Comparison of ENCODE assay signal across 13 cellular contexts in genomic region chr2:232386740-232387450, GRCh38. TPM values are rescaled to one million over a fixed set of nuclear protein-coding genes. Genes with fewer than 3 reads are reported as not detected.
DNase-seq lines count a peak whose midpoint lies in the region; ATAC-seq and TF ChIP-seq lines count a peak whose summit lies in the region.
"Had no signal": no experiment of that assay in that cellular context is flagged by ENCODE, and none has a peak within 500 bp of the region (broad histone marks: within the 10 kb centered on the region; RNA-seq: fewer than 3 reads in every experiment).

No MANE protein-coding gene starts in this region.

- H3K4me1 Mint-ChIP-seq in Caco-2 (ENCODE audit: low read depth, unreplicated experiment) (peaks cover 20% of the 10 kb centered on the region), nephron progenitor cell (peaks cover 5% of the 10 kb centered on the region)

- H3K9me3 ChIP-seq in Caco-2: no peaks in the 10 kb centered on the region
- no peaks in the 10 kb centered on the region for H3K9me3 ChIP-seq in Panc1 (ENCODE audit: control insufficient read depth, insufficient read depth, low read depth, low read length)
- H3K9me3 ChIP-seq: neutrophil had no signal

- no peak overlapping the region; the same call in 1 of the 2 replicates for H3K4me3 ChIP-seq in Caco-2 (ENCODE audit: low read depth, low read length)
- no peak overlapping the region for H3K4me3 ChIP-seq in Panc1 (ENCODE audit: low read depth in 2 of 2, low read length in 2 of 2)

- POLR2A ChIA-PET in Caco-2 (lab: Charles Lee): no interaction called here
- POLR2A ChIA-PET in Panc1 (lab: Charles Lee): interaction anchor here (0.6 kb wide), 1 partner anchor 145 kb away, joined by 7 read pairs; no protein-coding TSS in a partner anchor

- ATAC-seq in Panc1: no peak
- no peak for ATAC-seq in HG03095 (IDR thresholded peaks at IDR 0.05; ENCODE audit: unreplicated experiment)
- ATAC-seq in GM21381 (IDR thresholded peaks at IDR 0.05; ENCODE audit: unreplicated experiment): no peak
- ATAC-seq: activated CD4-positive, alpha-beta T cell treated with anti-CD3 and anti-CD28 coated beads for 36 hours; activated T-cell treated with anti-CD3 and anti-CD28 coated beads, Interleukin-2, amount 50 U/mL, for 72 hours had no signal

- H3K9me3 Mint-ChIP-seq in Caco-2 (ENCODE audit: unreplicated experiment) (no peaks in the 10 kb centered on the region), nephron progenitor cell (peaks cover 19% of the 10 kb centered on the region)
- H3K9me3 Mint-ChIP-seq: activated T-cell treated with anti-CD3 and anti-CD28 coated beads, Interleukin-2, amount 50 U/mL, for 72 hours had no signal

- TF ChIP-seq CTCF in Caco-2 (IDR thresholded peaks at IDR 0.05; ENCODE audit: insufficient read depth in 1 of 2, low read depth in 1 of 2, low read length in 1 of 2, severe bottlenecking in 1 of 2, unreplicated experiment in 1 of 2) (no peak), Panc1 (IDR thresholded peaks at IDR 0.05) (no peak), nephron progenitor cell (IDR thresholded peaks at IDR 0.05) (no peak)

- H3K27ac ChIP-seq in Panc1 (ENCODE audit: low read length): peak overlapping the region; percentile 76
- H3K27ac ChIP-seq: neutrophil had no signal

- intact Hi-C loops in Caco-2 (cut with micrococcal nuclease; ENCODE audit: unreplicated experiment): loop anchor here (5.0 kb wide), 1 partner anchor 35 kb away; no protein-coding TSS in a partner anchor
- intact Hi-C loops in Panc1 (cut with micrococcal nuclease; ENCODE audit: unreplicated experiment): no loop called here

- peaks cover 16% of the 10 kb centered on the region for H3K4me1 ChIP-seq in Caco-2
- H3K4me1 ChIP-seq in Panc1 (ENCODE audit: control insufficient read depth, insufficient read depth, low read length): peaks cover 11% of the 10 kb centered on the region

- H3K36me3 ChIP-seq in Caco-2 (ENCODE audit: control insufficient read depth, insufficient read depth, low read length) (no peaks in the 10 kb centered on the region), Panc1 (ENCODE audit: control insufficient read depth, insufficient read depth, low read length) (no peaks in the 10 kb centered on the region)
- H3K36me3 ChIP-seq: neutrophil had no signal

- CTCF ChIA-PET in Caco-2 (lab: Charles Lee) (interaction anchor here (1.2 kb wide), 1 partner anchor 53 kb away, joined by 7 read pairs; no protein-coding TSS in a partner anchor), Panc1 (lab: Charles Lee) (no interaction called here)

- no TSS peak for BruUV-seq in Caco-2 (replicated peaks; lab: Mats Ljungman, UMichigan)
- no TSS peak for BruUV-seq in Panc1 (replicated peaks; lab: Mats Ljungman, UMichigan)

- in situ Hi-C loops in Panc1 (cut with HindIII; ENCODE audit: low pct_unique_long_range_greater_than_20kb, low sequenced_read_pairs) (no loop called here), G401 (cut with HindIII; ENCODE audit: low sequenced_read_pairs) (no loop called here)

- H3K27me3 Mint-ChIP-seq in Caco-2 (ENCODE audit: insufficient read depth, unreplicated experiment): no peaks in the 10 kb centered on the region
- H3K27me3 Mint-ChIP-seq in nephron progenitor cell (ENCODE audit: low read depth, poor library complexity): peaks cover 100% of the 10 kb centered on the region

- H3K27ac Mint-ChIP-seq in Caco-2 (ENCODE audit: unreplicated experiment): peak overlapping the region; percentile 89
- H3K27ac Mint-ChIP-seq in nephron progenitor cell: no peak overlapping the region
- H3K27ac Mint-ChIP-seq: activated CD4-positive, alpha-beta T cell treated with anti-CD3 and anti-CD28 coated beads for 36 hours; activated T-cell treated with anti-CD3 and anti-CD28 coated beads, Interleukin-2, amount 50 U/mL, for 72 hours had no signal

- H3K27me3 ChIP-seq in Caco-2 (replicated peaks; ENCODE audit: control insufficient read depth, insufficient read depth, low read length) (no peaks in the 10 kb centered on the region), Panc1 (ENCODE audit: control insufficient read depth, insufficient read depth, low read length) (no peaks in the 10 kb centered on the region)

- H3K36me3 Mint-ChIP-seq in Caco-2 (ENCODE audit: insufficient read depth, unreplicated experiment): peaks cover 11% of the 10 kb centered on the region
- no peaks in the 10 kb centered on the region for H3K36me3 Mint-ChIP-seq in nephron progenitor cell (ENCODE audit: low read depth)

- H3K4me3 Mint-ChIP-seq in Caco-2 (ENCODE audit: unreplicated experiment) (peak overlapping the region; percentile 72), nephron progenitor cell (peak overlapping the region; percentile 71)
- H3K4me3 Mint-ChIP-seq: activated CD4-positive, alpha-beta T cell treated with anti-CD3 and anti-CD28 coated beads for 36 hours; activated T-cell treated with anti-CD3 and anti-CD28 coated beads, Interleukin-2, amount 50 U/mL, for 72 hours had no signal

- DNase-seq in Caco-2 (peak in 1 of 2 experiments; percentile 19), Panc1 (ENCODE audit: low read depth, low spot score) (no peak), foreskin melanocyte (peak; percentile 20), nephron progenitor cell (peak; percentile 61), G401 (ENCODE audit: low spot score) (no peak), middle frontal gyrus (ENCODE audit: extremely low spot score, low spot score) (no peak)
- DNase-seq: activated CD4-positive, alpha-beta T cell treated with anti-CD3 and anti-CD28 coated beads for 36 hours; activated T-cell treated with anti-CD3 and anti-CD28 coated beads, Interleukin-2, amount 50 U/mL, for 72 hours; AML-193; NCI-H1417 treated with DMSO at 0.1 percent for 48 hours had no signal

RNA-seq across cellular contexts. Expression of gene ALPP, which starts 8.3 kb away (rescaled TPM):
- total RNA-seq in Caco-2 (2022) (4.9 and 5.8 TPM in 2 replicates), Panc1 (2021; ENCODE audit: unreplicated experiment) (7.3 TPM)
- 13.0 TPM for polyA plus RNA-seq in Panc1 (2012; ENCODE audit: insufficient read length)
- 6.2 and 9.0 TPM in 2 replicates for total RNA-seq in G401 (2014; rRNA removed; shearing (Covaris generic))
- total RNA-seq: activated CD4-positive, alpha-beta T cell treated with anti-CD3 and anti-CD28 coated beads for 36 hours; activated T-cell treated with anti-CD3 and anti-CD28 coated beads, Interleukin-2, amount 50 U/mL, for 72 hours had no signal

RNA-seq across cellular contexts. Expression of gene ALPG, which starts 19.7 kb away (rescaled TPM):
- total RNA-seq in Caco-2 (2022) (1.9 and 2.5 TPM in 2 replicates), Panc1 (2021; ENCODE audit: unreplicated experiment) (65.3 TPM)
- 236 TPM for polyA plus RNA-seq in Panc1 (2012; ENCODE audit: insufficient read length)
- 203 and 218 TPM in 2 replicates for total RNA-seq in G401 (2014; rRNA removed; shearing (Covaris generic))
- total RNA-seq: activated CD4-positive, alpha-beta T cell treated with anti-CD3 and anti-CD28 coated beads for 36 hours; activated T-cell treated with anti-CD3 and anti-CD28 coated beads, Interleukin-2, amount 50 U/mL, for 72 hours had no signal

Comparison
In these comparisons a context has a peak if more than half of its experiments do, and no peak if none do; other contexts are left out.
1. DNase-seq: peak in foreskin melanocyte (single experiment) and nephron progenitor cell (single experiment); none in Panc1 (single experiment), G401 (single experiment) and middle frontal gyrus (single experiment).
2. RNA of gene ALPG, which starts 19.7 kb away (total RNA-seq): 203 to 218 TPM in G401 and 65.3 TPM in Panc1 (single experiment); 1.9 to 2.5 TPM in Caco-2; every median in the first group is over 10 times any median in the second.